19 cellular contexts compared by ENCODE assay signal in genomic region chr16:86089341-86089900, GRCh38.
"Had no signal": no experiment of that assay in that cellular context is flagged by ENCODE, and none has a peak within 500 bp of the region (broad histone marks: within the 10 kb centered on the region; RNA-seq: fewer than 3 reads in every experiment).

No MANE protein-coding gene starts in this region.

- H3K27me3 ChIP-seq: colonic mucosa, neutrophil, transverse colon had no signal

- H3K27ac Mint-ChIP-seq: activated CD8-positive, alpha-beta memory T cell treated with anti-CD3 and anti-CD28 coated beads, Interleukin-2, amount 10 ng/mL, durations not matched to agents 7 days and 5 days; activated naive CD4-positive, alpha-beta T cell treated with anti-CD3 and anti-CD28 coated beads, Interleukin-2, amount 50 U/mL, for 24 hours; naive thymus-derived CD8-positive, alpha-beta T cell; stimulated activated effector memory CD8-positive, alpha-beta T cell treated with anti-CD3 and anti-CD28 coated beads, Interleukin-12 subunit alpha, Interleukin-12 subunit beta, amount 100 ng/mL, for 72 hours had no signal

- H3K36me3 ChIP-seq: colonic mucosa, neutrophil, transverse colon had no signal

- H3K4me1 Mint-ChIP-seq: activated naive CD4-positive, alpha-beta T cell treated with anti-CD3 and anti-CD28 coated beads, Interleukin-2, amount 50 U/mL, for 24 hours; stimulated activated effector memory CD8-positive, alpha-beta T cell treated with anti-CD3 and anti-CD28 coated beads, Interleukin-12 subunit alpha, Interleukin-12 subunit beta, amount 100 ng/mL, for 72 hours had no signal

- H3K27me3 Mint-ChIP-seq: activated CD8-positive, alpha-beta memory T cell treated with anti-CD3 and anti-CD28 coated beads, Interleukin-2, amount 10 ng/mL, durations not matched to agents 7 days and 5 days; activated naive CD4-positive, alpha-beta T cell treated with anti-CD3 and anti-CD28 coated beads, Interleukin-2, amount 50 U/mL, for 24 hours had no signal

- H2AFZ ChIP-seq: parathyroid adenoma had no signal

- H3K4me1 ChIP-seq: colonic mucosa, parathyroid adenoma, transverse colon had no signal

- H3K9me3 Mint-ChIP-seq: activated naive CD4-positive, alpha-beta T cell treated with anti-CD3 and anti-CD28 coated beads, Interleukin-2, amount 50 U/mL, for 24 hours; naive thymus-derived CD8-positive, alpha-beta T cell; stimulated activated effector memory CD8-positive, alpha-beta T cell treated with anti-CD3 and anti-CD28 coated beads, Interleukin-12 subunit alpha, Interleukin-12 subunit beta, amount 100 ng/mL, for 72 hours had no signal

- H3K79me2 ChIP-seq: parathyroid adenoma had no signal

- H3K4me3 Mint-ChIP-seq: activated CD8-positive, alpha-beta memory T cell treated with anti-CD3 and anti-CD28 coated beads, Interleukin-2, amount 10 ng/mL, durations not matched to agents 7 days and 5 days; activated naive CD4-positive, alpha-beta T cell treated with anti-CD3 and anti-CD28 coated beads, Interleukin-2, amount 50 U/mL, for 24 hours; naive thymus-derived CD8-positive, alpha-beta T cell; stimulated activated effector memory CD8-positive, alpha-beta T cell treated with anti-CD3 and anti-CD28 coated beads, Interleukin-12 subunit alpha, Interleukin-12 subunit beta, amount 100 ng/mL, for 72 hours had no signal

- FAIRE-seq: endometrium, islet of Langerhans had no signal

- H3K9me3 ChIP-seq: colonic mucosa, mucosa of descending colon, neutrophil, transverse colon had no signal

- ATAC-seq: activated CD8-positive, alpha-beta memory T cell treated with anti-CD3 and anti-CD28 coated beads, Interleukin-2, amount 10 ng/mL, durations not matched to agents 7 days and 5 days; left lobe of liver; mucosa of descending colon; naive thymus-derived CD8-positive, alpha-beta T cell; stimulated activated effector memory CD8-positive, alpha-beta T cell treated with anti-CD3 and anti-CD28 coated beads, Interleukin-12 subunit alpha, Interleukin-12 subunit beta, amount 100 ng/mL, for 72 hours had no signal

- DNase-seq: activated CD4-positive, alpha-beta T cell treated with anti-CD3 and anti-CD28 coated beads, Interleukin-2, amount 50 U/mL, for 48 hours; activated CD4-positive, CD25-positive, alpha-beta regulatory T cell treated with anti-CD3 and anti-CD28 coated beads, Interleukin-2, amount 50 U/mL, for 72 hours; activated CD8-positive, alpha-beta memory T cell treated with anti-CD3 and anti-CD28 coated beads, Interleukin-2, amount 10 ng/mL, durations not matched to agents 7 days and 5 days; activated T-cell treated with anti-CD3 and anti-CD28 coated beads, Interleukin-2, amount 50 U/mL, for 1 hour; amniotic stem cell; caudate nucleus; colonic mucosa; mammary epithelial cell; mucosa of descending colon; substantia nigra; transverse colon had no signal

- H3K36me3 Mint-ChIP-seq: activated CD8-positive, alpha-beta memory T cell treated with anti-CD3 and anti-CD28 coated beads, Interleukin-2, amount 10 ng/mL, durations not matched to agents 7 days and 5 days; activated naive CD4-positive, alpha-beta T cell treated with anti-CD3 and anti-CD28 coated beads, Interleukin-2, amount 50 U/mL, for 24 hours; naive thymus-derived CD8-positive, alpha-beta T cell; stimulated activated effector memory CD8-positive, alpha-beta T cell treated with anti-CD3 and anti-CD28 coated beads, Interleukin-12 subunit alpha, Interleukin-12 subunit beta, amount 100 ng/mL, for 72 hours had no signal

- H3K9ac ChIP-seq: parathyroid adenoma had no signal

- H3K27ac ChIP-seq: colonic mucosa, neutrophil, parathyroid adenoma, transverse colon had no signal

- H3K4me3 ChIP-seq: colonic mucosa, mucosa of descending colon, transverse colon had no signal
